Comparison of ENCODE assay signal across 27 cellular contexts in the genomic region with DNA sequence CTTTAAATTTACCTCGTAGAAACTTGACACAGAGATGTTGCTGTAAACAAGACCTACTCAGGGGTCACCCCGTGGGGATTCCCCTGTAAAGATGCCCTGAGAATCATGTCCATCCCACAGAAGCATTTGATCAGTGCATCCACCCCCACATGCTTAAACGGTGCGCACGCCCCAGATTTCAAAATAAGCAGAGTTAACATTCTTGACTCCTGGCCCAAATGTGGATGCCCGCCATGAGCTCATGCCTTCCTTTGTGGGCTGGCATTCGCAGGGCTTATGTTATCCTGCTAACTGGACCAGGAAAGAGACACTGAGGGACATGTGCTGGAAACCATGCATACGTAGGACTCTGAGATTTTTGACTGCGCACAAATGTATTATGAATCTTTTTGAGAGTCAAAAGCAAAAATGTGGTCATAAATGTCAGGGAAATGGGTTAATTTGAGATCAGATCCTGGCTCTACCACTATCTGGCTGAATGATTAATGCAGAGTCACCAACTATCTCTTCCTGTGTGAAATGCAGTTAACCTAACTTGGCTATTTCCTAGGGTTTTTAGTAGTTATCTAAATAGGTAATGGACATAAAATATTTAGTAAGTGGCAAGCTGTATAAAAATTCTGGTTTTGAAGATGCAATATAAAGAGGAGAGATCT. TPM values are rescaled to one million over a fixed set of nuclear protein-coding genes. Genes with fewer than 3 reads are reported as not detected.
DNase-seq lines count a peak whose midpoint lies in the region; ATAC-seq and TF ChIP-seq lines count a peak whose summit lies in the region.
"Had no signal": no experiment of that assay in that cellular context is flagged by ENCODE, and none has a peak within 500 bp of the region (broad histone marks: within the 10 kb centered on the region; RNA-seq: fewer than 3 reads in every experiment).

No MANE protein-coding gene starts in this region.

- H3K14ac ChIP-seq in IMR-90 (replicated peaks; ENCODE audit: low read depth, low read length), result no peak overlapping the region

- H3K56ac ChIP-seq in IMR-90 (ENCODE audit: extremely low read depth, insufficient read depth, low read length), result no peak overlapping the region

- H2BK15ac ChIP-seq in IMR-90 (ENCODE audit: low read depth, low read length), result no peak overlapping the region

- in situ Hi-C loops in IMR-90 (cut with MboI; ENCODE audit: low sequenced_read_pairs), result no loop called here

- H4K5ac ChIP-seq in IMR-90 (ENCODE audit: low read depth, low read length), result no peak overlapping the region

- H2AFZ ChIP-seq in IMR-90 (replicated peaks; ENCODE audit: low read length, poor library complexity), result no peak overlapping the region

- ATAC-seq in IMR-90 (ENCODE audit: low read depth) (no peak), omental fat pad (ENCODE audit: low FRiP score) (peak; percentile 79), HG03442 (IDR thresholded peaks at IDR 0.05; ENCODE audit: unreplicated experiment) (no peak)
- peak; percentile 79 for ATAC-seq in activated T-helper 17 cell treated with anti-CD3 and anti-CD28 coated beads, Interleukin-2, amount 50 U/mL, for 72 hours (replicated peaks)
- ATAC-seq: GM12878; heart right ventricle; Right ventricle myocardium inferior; stimulated activated naive B cell treated with anti-CD40 and anti-IgM and Interleukin-4, amounts not matched to agents 10 μg/mL and 1 μg/mL and 100 μg/mL, for 72 hours had no signal

- no peak overlapping the region for H2BK20ac ChIP-seq in IMR-90 (ENCODE audit: low read depth, low read length)

- H3K4me3 ChIP-seq in IMR-90 (ENCODE audit: insufficient read depth, low read depth, low read length), result no peak overlapping the region
- H3K4me3 ChIP-seq: ascending aorta; BLaER1 treated with 17β-estradiol and CSF1 and Interleukin-3, amounts not matched to agents 10 nM and 100 nM; GM12878; heart right ventricle; smooth muscle cell; testis had no signal

- no peak overlapping the region for H2AK5ac ChIP-seq in IMR-90 (ENCODE audit: low read depth, low read length)

- 86% methylated on average over 4 of the region's 9 CpGs; no CpG with 5 or more reads in 1 of the 2 experiments for WGBS in IMR-90 (ENCODE audit: extremely low coverage in 2 of 2, insufficient read length in 1 of 2), 2 experiments

- CTCF ChIA-PET in IMR-90 (lab: Yijun Ruan, JAX), result no interaction called here

- H3K4me1 ChIP-seq in IMR-90 (ENCODE audit: control insufficient read depth, insufficient read depth, low read length), result no peaks in the 10 kb centered on the region
- H3K4me1 ChIP-seq: ascending aorta, heart right ventricle, testis had no signal

- TF ChIP-seq CTCF in IMR-90 (conservative IDR thresholded peaks at IDR 0.05; ENCODE audit: low read depth, low read length), result no peak
- TF ChIP-seq CTCF in omental fat pad (IDR thresholded peaks at IDR 0.05), result no peak

- no peaks in the 10 kb centered on the region for H4K20me1 ChIP-seq in IMR-90 (ENCODE audit: insufficient read depth, low read length)
- H4K20me1 ChIP-seq: BLaER1 treated with 17β-estradiol and CSF1 and Interleukin-3, amounts not matched to agents 10 nM and 100 nM had no signal

- H3K36me3 Mint-ChIP-seq in activated T-helper 17 cell treated with anti-CD3 and anti-CD28 coated beads, Interleukin-2, amount 50 U/mL, for 72 hours (ENCODE audit: low read depth), result no peaks in the 10 kb centered on the region
- H3K36me3 Mint-ChIP-seq: activated naive CD4-positive, alpha-beta T cell treated with anti-CD3 and anti-CD28 coated beads, Interleukin-2, amount 50 U/mL, for 24 hours; stimulated activated naive B cell treated with anti-CD40 and anti-IgM and Interleukin-4, amounts not matched to agents 10 μg/mL and 1 μg/mL and 100 μg/mL, for 72 hours had no signal

- no peak overlapping the region for H3K4ac ChIP-seq in IMR-90 (ENCODE audit: low read depth, low read length)

- TF ChIP-seq POLR2A in IMR-90 (IDR thresholded peaks at IDR 0.05; ENCODE audit: low read depth, low read length), result no peak

- H2AK9ac ChIP-seq in IMR-90 (replicated peaks; ENCODE audit: low read depth, low read length, poor library complexity), result peak overlapping the region; percentile 24

- H3K27me3 ChIP-seq in IMR-90 (ENCODE audit: control insufficient read depth, insufficient read depth, low read length), result no peaks in the 10 kb centered on the region
- H3K27me3 ChIP-seq: ascending aorta; BLaER1 treated with 17β-estradiol and CSF1 and Interleukin-3, amounts not matched to agents 10 nM and 100 nM; heart right ventricle; neutrophil; testis had no signal

- H2BK5ac ChIP-seq in IMR-90 (ENCODE audit: low read depth, low read length, poor library complexity, severe bottlenecking), result no peak overlapping the region

- H3K9me1 ChIP-seq in IMR-90 (ENCODE audit: insufficient read depth, low read length), result no peaks in the 10 kb centered on the region

- H2BK120ac ChIP-seq in IMR-90 (ENCODE audit: low read depth, low read length), result no peak overlapping the region

- intact Hi-C loops in IMR-90 (cut with micrococcal nuclease), result no loop called here

- H3K4me3 Mint-ChIP-seq in activated T-helper 17 cell treated with anti-CD3 and anti-CD28 coated beads, Interleukin-2, amount 50 U/mL, for 72 hours, result no peak overlapping the region
- H3K4me3 Mint-ChIP-seq: activated naive CD4-positive, alpha-beta T cell treated with anti-CD3 and anti-CD28 coated beads, Interleukin-2, amount 50 U/mL, for 24 hours; stimulated activated naive B cell treated with anti-CD40 and anti-IgM and Interleukin-4, amounts not matched to agents 10 μg/mL and 1 μg/mL and 100 μg/mL, for 72 hours had no signal

- H3K36me3 ChIP-seq in IMR-90 (ENCODE audit: control insufficient read depth, insufficient read depth, low read length), result no peaks in the 10 kb centered on the region
- H3K36me3 ChIP-seq: ascending aorta; BLaER1 treated with 17β-estradiol and CSF1 and Interleukin-3, amounts not matched to agents 10 nM and 100 nM; heart right ventricle; neutrophil; WERI-Rb-1 had no signal

- no TSS peak for BruUV-seq in IMR-90 (replicated peaks; lab: Mats Ljungman, UMichigan)

- POLR2A ChIA-PET in IMR-90 (lab: Charles Lee; ENCODE audit: unreplicated experiment), result no interaction called here

- TF ChIP-seq RAD21 in IMR-90 (IDR thresholded peaks at IDR 0.05; ENCODE audit: low read length), result no peak

- no peak overlapping the region for H3K9ac ChIP-seq in IMR-90 (ENCODE audit: low read depth, low read length)
- H3K9ac ChIP-seq: BLaER1 treated with 17β-estradiol and CSF1 and Interleukin-3, amounts not matched to agents 10 nM and 100 nM had no signal

- H3K27me3 Mint-ChIP-seq in activated T-helper 17 cell treated with anti-CD3 and anti-CD28 coated beads, Interleukin-2, amount 50 U/mL, for 72 hours, result peaks cover 4% of the 10 kb centered on the region
- H3K27me3 Mint-ChIP-seq: activated naive CD4-positive, alpha-beta T cell treated with anti-CD3 and anti-CD28 coated beads, Interleukin-2, amount 50 U/mL, for 24 hours; stimulated activated naive B cell treated with anti-CD40 and anti-IgM and Interleukin-4, amounts not matched to agents 10 μg/mL and 1 μg/mL and 100 μg/mL, for 72 hours had no signal

- H3K27ac Mint-ChIP-seq in activated T-helper 17 cell treated with anti-CD3 and anti-CD28 coated beads, Interleukin-2, amount 50 U/mL, for 72 hours, result peak overlapping the region; percentile 68
- H3K27ac Mint-ChIP-seq: activated naive CD4-positive, alpha-beta T cell treated with anti-CD3 and anti-CD28 coated beads, Interleukin-2, amount 50 U/mL, for 24 hours; stimulated activated naive B cell treated with anti-CD40 and anti-IgM and Interleukin-4, amounts not matched to agents 10 μg/mL and 1 μg/mL and 100 μg/mL, for 72 hours had no signal

- H3K4me2 ChIP-seq in IMR-90 (ENCODE audit: low read depth, low read length), result no peak overlapping the region
- H3K4me2 ChIP-seq: BLaER1 treated with 17β-estradiol and CSF1 and Interleukin-3, amounts not matched to agents 10 nM and 100 nM; smooth muscle cell had no signal

- dilution Hi-C loops in IMR-90 (cut with HindIII; ENCODE audit: low sequenced_read_pairs, unreplicated experiment), result no loop called here

- peaks cover 3% of the 10 kb centered on the region for H3K9me3 Mint-ChIP-seq in activated T-helper 17 cell treated with anti-CD3 and anti-CD28 coated beads, Interleukin-2, amount 50 U/mL, for 72 hours
- H3K9me3 Mint-ChIP-seq: activated naive CD4-positive, alpha-beta T cell treated with anti-CD3 and anti-CD28 coated beads, Interleukin-2, amount 50 U/mL, for 24 hours had no signal

- no peak overlapping the region for H3K23ac ChIP-seq in IMR-90 (ENCODE audit: low read depth, low read length)

- H3K18ac ChIP-seq in IMR-90 (ENCODE audit: low read depth, low read length), result no peak overlapping the region

- DNase-seq in AG20443 (ENCODE audit: low spot score) (peak; percentile 25), IMR-90 (no peak), omental fat pad (ENCODE audit: low spot score) (peak; percentile 23), DMS79 treated with DMSO at 0.1 percent for 48 hours (lab: John Stamatoyannopoulos, UW) (no peak), cerebellar nuclear complex (lab: John Stamatoyannopoulos, UW) (no peak)
- DNase-seq: DND-41; H7; heart right ventricle; Kasumi-1; left cardiac atrium; mesenchymal stem cell; NCI-H1105; NCI-H2029 treated with DMSO at 0.1 percent for 48 hours; NCI-H2227 treated with DMSO at 0.1 percent for 48 hours; stimulated activated CD4-positive, alpha-beta T cell treated with anti-CD3 and anti-CD28 coated beads, Interleukin-2, amount 100 ng/mL, for 48 hours; stimulated activated naive B cell treated with anti-CD40 and anti-IgM and Interleukin-4, amounts not matched to agents 10 μg/mL and 1 μg/mL and 100 μg/mL, for 72 hours; testis; WERI-Rb-1 had no signal

- peaks cover 4% of the 10 kb centered on the region for H3K4me1 Mint-ChIP-seq in activated T-helper 17 cell treated with anti-CD3 and anti-CD28 coated beads, Interleukin-2, amount 50 U/mL, for 72 hours

- H4K8ac ChIP-seq in IMR-90 (ENCODE audit: low read depth in 2 of 2, low read length in 2 of 2), result no peak overlapping the region

- no peaks in the 10 kb centered on the region for H3K79me1 ChIP-seq in IMR-90 (ENCODE audit: low read depth in 1 of 2, low read length in 2 of 2)

- no peak overlapping the region for H3K27ac ChIP-seq in IMR-90 (ENCODE audit: insufficient read depth, low read length)
- H3K27ac ChIP-seq: ascending aorta; BLaER1 treated with 17β-estradiol and CSF1 and Interleukin-3, amounts not matched to agents 10 nM and 100 nM; heart right ventricle; neutrophil; testis; WERI-Rb-1 had no signal

- no peaks in the 10 kb centered on the region for H3K9me3 ChIP-seq in IMR-90 (ENCODE audit: control insufficient read depth, insufficient read depth, low read length)
- H3K9me3 ChIP-seq: ascending aorta, heart right ventricle, neutrophil, testis had no signal

- H4K91ac ChIP-seq in IMR-90 (ENCODE audit: insufficient read depth, low read depth, low read length), result no peak overlapping the region

TF ChIP-seq in IMR-90, 13 proteins besides CTCF, POLR2A, EP300 and RAD21 (continues in another document):
- no peak for TF ChIP-seq RCOR1 (IDR thresholded peaks at IDR 0.05; ENCODE audit: insufficient replicate concordance, low read length)

RNA-seq across cellular contexts. Expression of a gene that starts 9.1 kb away (rescaled TPM):
- total RNA-seq in IMR-90 (2012; rRNA removed) (not detected in 2 replicates), omental fat pad (under 1 TPM in 2 of 4 donors, not detected in 2; 0.19 to 0.24 TPM)
- not detected in 2 replicates for polyA plus RNA-seq in IMR-90 (2012; rRNA removed)
- polyA plus RNA-seq in IMR-90 (2012; cell fraction: cytosol; rRNA removed), result not detected in 2 replicates
- polyA plus RNA-seq in IMR-90 (2012; cell fraction: nucleus; rRNA removed; ENCODE audit: low replicate concordance), result not detected in 2 replicates
- under 1 TPM; 0.76 to 0.98 TPM for total RNA-seq in activated T-helper 17 cell treated with anti-CD3 and anti-CD28 coated beads, Interleukin-2, amount 50 U/mL, for 72 hours
- total RNA-seq: ascending aorta, H7, Right ventricle myocardium inferior had no signal

Comparison
In these comparisons a context has a peak if more than half of its experiments do, and no peak if none do; other contexts are left out.
1. DNase-seq: peak in AG20443 (single experiment) and omental fat pad (single experiment); none in IMR-90 (single experiment), DMS79 treated with DMSO at 0.1 percent for 48 hours (single experiment) and cerebellar nuclear complex (0 of 2).
2. ATAC-seq: peak in activated T-helper 17 cell treated with anti-CD3 and anti-CD28 coated beads, Interleukin-2, amount 50 U/mL, for 72 hours (single experiment) and omental fat pad (single experiment); none in IMR-90 (single experiment) and HG03442 (single experiment).